ENCODE assay signal across 25 cellular contexts in genomic region chr18:12424252-12424651, GRCh38. TPM values are rescaled to one million over a fixed set of nuclear protein-coding genes. Genes with fewer than 3 reads are reported as not detected.
DNase-seq lines count a peak whose midpoint lies in the region; ATAC-seq, FAIRE-seq and TF ChIP-seq lines count a peak whose summit lies in the region.
"Had no signal": no experiment of that assay in that cellular context is flagged by ENCODE, and none has a peak within 500 bp of the region (broad histone marks: within the 10 kb centered on the region; RNA-seq: fewer than 3 reads in every experiment).

No MANE protein-coding gene starts in this region.

- peaks cover 4 to 7% of the 10 kb centered on the region in 2 donors for H3K4me1 Mint-ChIP-seq in natural killer cell treated with Interleukin-12 subunit alpha and Interleukin-12 subunit beta and Interleukin-15 and Interleukin-18, amount 100 ng/mL, for 72 hours (ENCODE audit: low read depth in 2 of 2)
- peaks cover 6 to 18% of the 10 kb centered on the region in 2 donors for H3K4me1 Mint-ChIP-seq in natural killer cell
- peaks cover 3% of the 10 kb centered on the region for H3K4me1 Mint-ChIP-seq in astrocyte (ENCODE audit: low read depth, unreplicated experiment)
- peaks cover 14% of the 10 kb centered on the region for H3K4me1 Mint-ChIP-seq in neural crest cell
- peaks cover 9% of the 10 kb centered on the region for H3K4me1 Mint-ChIP-seq in activated naive CD8-positive, alpha-beta T cell treated with anti-CD3 and anti-CD28 coated beads for 36 hours

- in situ Hi-C loops in IMR-90 (cut with MboI; ENCODE audit: low sequenced_read_pairs) = no loop called here

- TF ChIP-seq CTCF in natural killer cell (IDR thresholded peaks at IDR 0.05) = no peak
- no peak for TF ChIP-seq CTCF in IMR-90 (conservative IDR thresholded peaks at IDR 0.05; ENCODE audit: low read depth, low read length)
- no peak for TF ChIP-seq CTCF in astrocyte (IDR thresholded peaks at IDR 0.05; ENCODE audit: insufficient read depth, low read depth, low read length)
- TF ChIP-seq CTCF in neural crest cell (conservative IDR thresholded peaks at IDR 0.05) = no peak

- FAIRE-seq in astrocyte (lab: Jason Lieb, UNC) = no peak
- FAIRE-seq: A204.1, GM12878, GM12892, GM18507 had no signal

- H2AFZ ChIP-seq in IMR-90 (replicated peaks; ENCODE audit: low read length, poor library complexity) = no peak overlapping the region
- no peak overlapping the region for H2AFZ ChIP-seq in astrocyte (ENCODE audit: low read depth, low read length)

- H3K9ac ChIP-seq in IMR-90 (ENCODE audit: low read depth, low read length) (no peak overlapping the region), astrocyte (ENCODE audit: low read length) (no peak overlapping the region)
- H3K9ac ChIP-seq: BLaER1 treated with 17β-estradiol and CSF1 and Interleukin-3, amounts not matched to agents 10 nM and 100 nM had no signal

- peaks cover 3% of the 10 kb centered on the region; the same call in 1 of the 2 replicates for H3K9me1 ChIP-seq in IMR-90 (ENCODE audit: insufficient read depth, low read length)

- TF ChIP-seq RAD21 in IMR-90 (IDR thresholded peaks at IDR 0.05; ENCODE audit: low read length) = no peak

- no TSS peak for BruUV-seq in IMR-90 (replicated peaks; lab: Mats Ljungman, UMichigan)

- 0 out of 2 replicates have a peak, but pooled peaks cover 2% of the 10 kb centered on the region for H3K4me1 ChIP-seq in IMR-90 (ENCODE audit: control insufficient read depth, insufficient read depth, low read length)
- H3K4me1 ChIP-seq in astrocyte (ENCODE audit: insufficient read depth, low read length) = no peaks in the 10 kb centered on the region

- H3K27ac Mint-ChIP-seq in natural killer cell treated with Interleukin-12 subunit alpha and Interleukin-12 subunit beta and Interleukin-15 and Interleukin-18, amount 100 ng/mL, for 72 hours = no peak overlapping the region
- H3K27ac Mint-ChIP-seq in natural killer cell (no peak overlapping the region), astrocyte (ENCODE audit: unreplicated experiment) (peak overlapping the region; percentile 34), neural crest cell (ENCODE audit: unreplicated experiment) (no peak overlapping the region)
- no peak overlapping the region for H3K27ac Mint-ChIP-seq in activated naive CD8-positive, alpha-beta T cell treated with anti-CD3 and anti-CD28 coated beads for 36 hours
- H3K27ac Mint-ChIP-seq: B cell; CD4-positive, alpha-beta T cell; CD8-positive, alpha-beta T cell had no signal

- no peak overlapping the region for H3K4ac ChIP-seq in IMR-90 (ENCODE audit: low read depth, low read length)

- H3K27me3 Mint-ChIP-seq in natural killer cell treated with Interleukin-12 subunit alpha and Interleukin-12 subunit beta and Interleukin-15 and Interleukin-18, amount 100 ng/mL, for 72 hours = peaks cover 0 to 4% of the 10 kb centered on the region in 2 donors
- H3K27me3 Mint-ChIP-seq in natural killer cell (ENCODE audit: low read depth in 2 of 2) (peaks cover 0 to 11% of the 10 kb centered on the region in 2 donors), astrocyte (ENCODE audit: low read depth, unreplicated experiment) (no peaks in the 10 kb centered on the region), neural crest cell (ENCODE audit: low read depth) (no peaks in the 10 kb centered on the region)
- no peaks in the 10 kb centered on the region for H3K27me3 Mint-ChIP-seq in activated naive CD8-positive, alpha-beta T cell treated with anti-CD3 and anti-CD28 coated beads for 36 hours
- H3K27me3 Mint-ChIP-seq: B cell had no signal

- H3K4me3 Mint-ChIP-seq in natural killer cell treated with Interleukin-12 subunit alpha and Interleukin-12 subunit beta and Interleukin-15 and Interleukin-18, amount 100 ng/mL, for 72 hours = no peak overlapping the region
- H3K4me3 Mint-ChIP-seq in natural killer cell (no peak overlapping the region), astrocyte (ENCODE audit: unreplicated experiment) (no peak overlapping the region), neural crest cell (peak overlapping the region; percentile 21)
- no peak overlapping the region for H3K4me3 Mint-ChIP-seq in activated naive CD8-positive, alpha-beta T cell treated with anti-CD3 and anti-CD28 coated beads for 36 hours
- H3K4me3 Mint-ChIP-seq: B cell; CD4-positive, alpha-beta T cell; CD8-positive, alpha-beta T cell had no signal

- no peaks in the 10 kb centered on the region for H3K36me3 Mint-ChIP-seq in natural killer cell treated with Interleukin-12 subunit alpha and Interleukin-12 subunit beta and Interleukin-15 and Interleukin-18, amount 100 ng/mL, for 72 hours
- H3K36me3 Mint-ChIP-seq in natural killer cell (no peaks in the 10 kb centered on the region), astrocyte (ENCODE audit: low read depth, unreplicated experiment) (peaks cover 12% of the 10 kb centered on the region), neural crest cell (ENCODE audit: low read depth) (peaks cover 3% of the 10 kb centered on the region)
- H3K36me3 Mint-ChIP-seq in activated naive CD8-positive, alpha-beta T cell treated with anti-CD3 and anti-CD28 coated beads for 36 hours = peaks cover 25% of the 10 kb centered on the region
- H3K36me3 Mint-ChIP-seq: CD8-positive, alpha-beta T cell had no signal

- no peak overlapping the region for H3K56ac ChIP-seq in IMR-90 (ENCODE audit: extremely low read depth, insufficient read depth, low read length)

- H3K4me2 ChIP-seq in IMR-90 (ENCODE audit: low read depth, low read length) = no peak overlapping the region
- no peak overlapping the region for H3K4me2 ChIP-seq in astrocyte (ENCODE audit: low read length)
- H3K4me2 ChIP-seq: BLaER1 treated with 17β-estradiol and CSF1 and Interleukin-3, amounts not matched to agents 10 nM and 100 nM had no signal

- no peaks in the 10 kb centered on the region for H3K27me3 ChIP-seq in IMR-90 (ENCODE audit: control insufficient read depth, insufficient read depth, low read length)
- H3K27me3 ChIP-seq in astrocyte (ENCODE audit: insufficient read depth, low read length) = no peaks in the 10 kb centered on the region
- H3K27me3 ChIP-seq: BLaER1 treated with 17β-estradiol and CSF1 and Interleukin-3, amounts not matched to agents 10 nM and 100 nM had no signal

- H2BK15ac ChIP-seq in IMR-90 (ENCODE audit: low read depth, low read length) = no peak overlapping the region

- TF ChIP-seq POLR2A in IMR-90 (IDR thresholded peaks at IDR 0.05; ENCODE audit: low read depth, low read length) = no peak

- no peak overlapping the region for H2AK9ac ChIP-seq in IMR-90 (replicated peaks; ENCODE audit: low read depth, low read length, poor library complexity)

- H3K9me3 Mint-ChIP-seq in natural killer cell treated with Interleukin-12 subunit alpha and Interleukin-12 subunit beta and Interleukin-15 and Interleukin-18, amount 100 ng/mL, for 72 hours = no peaks in the 10 kb centered on the region
- H3K9me3 Mint-ChIP-seq in natural killer cell (no peaks in the 10 kb centered on the region), astrocyte (ENCODE audit: unreplicated experiment) (no peaks in the 10 kb centered on the region), neural crest cell (no peaks in the 10 kb centered on the region)
- H3K9me3 Mint-ChIP-seq in activated naive CD8-positive, alpha-beta T cell treated with anti-CD3 and anti-CD28 coated beads for 36 hours = no peaks in the 10 kb centered on the region
- H3K9me3 Mint-ChIP-seq: CD4-positive, alpha-beta T cell; CD8-positive, alpha-beta T cell had no signal

- H2BK5ac ChIP-seq in IMR-90 (ENCODE audit: low read depth, low read length, poor library complexity, severe bottlenecking) = no peak overlapping the region

- H3K79me2 ChIP-seq in astrocyte (ENCODE audit: insufficient read depth, low read length) = no peaks in the 10 kb centered on the region

- H3K9me3 ChIP-seq in IMR-90 (ENCODE audit: control insufficient read depth, insufficient read depth, low read length) (peaks cover 6% of the 10 kb centered on the region), astrocyte (ENCODE audit: insufficient read depth, low read depth, low read length) (peaks cover 7% of the 10 kb centered on the region)
- H3K9me3 ChIP-seq: BLaER1 treated with 17β-estradiol and CSF1 and Interleukin-3, amounts not matched to agents 10 nM and 100 nM had no signal

- H3K27ac ChIP-seq in IMR-90 (ENCODE audit: insufficient read depth, low read length) = no peak overlapping the region
- no peak overlapping the region for H3K27ac ChIP-seq in astrocyte (ENCODE audit: low read depth, low read length)
- H3K27ac ChIP-seq: BLaER1 treated with 17β-estradiol and CSF1 and Interleukin-3, amounts not matched to agents 10 nM and 100 nM; C4-2B had no signal

- H3K4me3 ChIP-seq in IMR-90 (ENCODE audit: insufficient read depth, low read depth, low read length) (no peak overlapping the region), astrocyte (ENCODE audit: insufficient read depth, low read depth, low read length) (no peak overlapping the region)
- H3K4me3 ChIP-seq: BLaER1 treated with 17β-estradiol and CSF1 and Interleukin-3, amounts not matched to agents 10 nM and 100 nM; GM12878 had no signal

- no peak overlapping the region for H4K91ac ChIP-seq in IMR-90 (ENCODE audit: insufficient read depth, low read depth, low read length)

- WGBS in IMR-90 (ENCODE audit: extremely low coverage in 2 of 2, insufficient read length in 1 of 2), 2 experiments = no CpG with 5 or more reads among the region's 4 CpGs

- no peak overlapping the region for H4K5ac ChIP-seq in IMR-90 (ENCODE audit: low read depth, low read length)

- peaks cover 3 to 7% of the 10 kb centered on the region in 2 experiments; a peak in 2 of 4 replicates for H3K79me1 ChIP-seq in IMR-90 (ENCODE audit: low read depth in 1 of 2, low read length in 2 of 2)

- no peak overlapping the region for H2BK120ac ChIP-seq in IMR-90 (ENCODE audit: low read depth, low read length)

- H3K23ac ChIP-seq in IMR-90 (ENCODE audit: low read depth, low read length) = no peak overlapping the region

- H3K14ac ChIP-seq in IMR-90 (replicated peaks; ENCODE audit: low read depth, low read length) = no peak overlapping the region

- peak; percentile 6 for DNase-seq in natural killer cell treated with Interleukin-12 subunit alpha and Interleukin-12 subunit beta and Interleukin-15 and Interleukin-18, amount 100 ng/mL, for 72 hours (ENCODE audit: low spot score)
- DNase-seq in natural killer cell = no peak
- DNase-seq in IMR-90 = no peak
- DNase-seq in astrocyte (ENCODE audit: low read depth) = no peak
- no peak for DNase-seq in neural crest cell (ENCODE audit: low read depth, low spot score)
- DNase-seq in activated naive CD8-positive, alpha-beta T cell treated with anti-CD3 and anti-CD28 coated beads for 36 hours = no peak
- DNase-seq in COLO668 (lab: John Stamatoyannopoulos, UW; ENCODE audit: unreplicated experiment) = no peak
- no peak for DNase-seq in KG1 (lab: John Stamatoyannopoulos, UW)
- DNase-seq: 8988T; AML-193; CD4-positive, alpha-beta T cell; CD8-positive, alpha-beta T cell; DMS 273 treated with DMSO at 0.1 percent for 48 hours; DMS153; DMS79; DND-41; EL; GDM1 had no signal

- POLR2A ChIA-PET in IMR-90 (lab: Charles Lee; ENCODE audit: unreplicated experiment) = interaction anchor here (0.9 kb wide), 1 partner anchor 27 kb away, joined by 5 read pairs; no protein-coding TSS in a partner anchor

- dilution Hi-C loops in IMR-90 (cut with HindIII; ENCODE audit: low sequenced_read_pairs, unreplicated experiment) = no loop called here

- no peak overlapping the region for H2BK20ac ChIP-seq in IMR-90 (ENCODE audit: low read depth, low read length)

- no peak overlapping the region for H3K18ac ChIP-seq in IMR-90 (ENCODE audit: low read depth, low read length)

- no peaks in the 10 kb centered on the region for H4K20me1 ChIP-seq in IMR-90 (ENCODE audit: insufficient read depth, low read length)
- no peaks in the 10 kb centered on the region for H4K20me1 ChIP-seq in astrocyte (ENCODE audit: insufficient read depth, low read length)

- H3K36me3 ChIP-seq in IMR-90 (ENCODE audit: control insufficient read depth, insufficient read depth, low read length) (peaks cover 19% of the 10 kb centered on the region), astrocyte (ENCODE audit: insufficient read depth, low read length) (peaks cover 3% of the 10 kb centered on the region)

- no peak overlapping the region for H2AK5ac ChIP-seq in IMR-90 (ENCODE audit: low read depth, low read length)

- CTCF ChIA-PET in IMR-90 (lab: Yijun Ruan, JAX) = interaction anchor here (0.6 kb wide), 1 partner anchor 32 kb away, joined by 6 read pairs; no protein-coding TSS in a partner anchor

- no peak for ATAC-seq in natural killer cell treated with Interleukin-12 subunit alpha and Interleukin-12 subunit beta and Interleukin-15 and Interleukin-18, amount 100 ng/mL, for 72 hours
- ATAC-seq in natural killer cell (no peak), IMR-90 (ENCODE audit: low read depth) (no peak)
- ATAC-seq: CD8-positive, alpha-beta T cell; GM12878 had no signal

- H4K8ac ChIP-seq in IMR-90 (ENCODE audit: low read depth in 2 of 2, low read length in 2 of 2) = no peak overlapping the region

- intact Hi-C loops in natural killer cell (cut with micrococcal nuclease) = no loop called here
- intact Hi-C loops in IMR-90 (cut with micrococcal nuclease) = no loop called here

RNA-seq across cellular contexts. Expression of gene PRELID3A, which starts 16.5 kb away (rescaled TPM):
- 1 to 10 TPM in 1 of 2 donors, under 1 TPM in 1; 0.78 to 3.2 TPM for total RNA-seq in natural killer cell treated with Interleukin-12 subunit alpha and Interleukin-12 subunit beta and Interleukin-15 and Interleukin-18, amount 100 ng/mL, for 72 hours
- total RNA-seq in natural killer cell (not detected), IMR-90 (2012; rRNA removed) (1.8 and 2.2 TPM in 2 replicates), astrocyte (11.5 and 12.3 TPM in 2 replicates), neural crest cell (21.6 and 32.5 TPM in 2 replicates)
- polyA plus RNA-seq in IMR-90 (2012; rRNA removed) = 10.1 and 11.1 TPM in 2 replicates
- 3.7 and 4.4 TPM in 2 replicates for polyA plus RNA-seq in IMR-90 (2012; cell fraction: cytosol; rRNA removed)
- 42.2 and 105 TPM in 2 replicates for polyA plus RNA-seq in IMR-90 (2012; cell fraction: nucleus; rRNA removed; ENCODE audit: low replicate concordance)
- 1 to 10 TPM; 7.4 to 8.2 TPM for total RNA-seq in activated naive CD8-positive, alpha-beta T cell treated with anti-CD3 and anti-CD28 coated beads for 36 hours

RNA-seq across cellular contexts. Expression of gene AFG3L2, which starts 47.2 kb away (rescaled TPM):
- 10 to 100 TPM; 45.1 to 74.1 TPM for total RNA-seq in natural killer cell treated with Interleukin-12 subunit alpha and Interleukin-12 subunit beta and Interleukin-15 and Interleukin-18, amount 100 ng/mL, for 72 hours
- total RNA-seq in natural killer cell (10 to 100 TPM; 31.9 to 36.4 (median 35.9) TPM), IMR-90 (2012; rRNA removed) (37.6 and 65.5 TPM in 2 replicates), astrocyte (43.9 and 46.7 TPM in 2 replicates), neural crest cell (55.3 and 56.4 TPM in 2 replicates)
- 24.8 and 26.9 TPM in 2 replicates for polyA plus RNA-seq in IMR-90 (2012; rRNA removed)
- polyA plus RNA-seq in IMR-90 (2012; cell fraction: cytosol; rRNA removed) = 8.9 and 15.8 TPM in 2 replicates
- polyA plus RNA-seq in IMR-90 (2012; cell fraction: nucleus; rRNA removed; ENCODE audit: low replicate concordance) = 8.0 and 24.0 TPM in 2 replicates
- total RNA-seq in activated naive CD8-positive, alpha-beta T cell treated with anti-CD3 and anti-CD28 coated beads for 36 hours = 10 to 100 TPM; 80.4 to 80.7 TPM
